In the genomic region with DNA sequence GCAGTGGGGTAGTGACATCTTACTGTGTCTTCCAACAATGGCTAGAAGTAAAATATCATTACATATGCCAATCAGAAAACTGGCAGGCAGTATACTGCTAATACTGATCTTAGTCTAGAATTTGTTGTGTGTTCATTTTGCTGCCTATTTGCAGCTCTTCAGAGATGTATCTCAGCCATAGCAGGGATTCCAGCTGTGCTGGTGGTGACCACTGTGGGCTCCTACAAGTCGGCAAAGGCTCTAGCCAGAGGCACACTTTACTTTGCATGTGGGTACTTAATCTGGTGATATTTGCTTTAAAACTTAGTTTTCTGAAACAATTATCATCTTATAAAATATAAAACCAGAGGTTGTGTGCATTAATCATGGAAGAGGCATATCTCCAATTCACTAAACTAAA, we compare ENCODE assay signal across 13 cellular contexts.
"Had no signal": no experiment of that assay in that cellular context is flagged by ENCODE, and none has a peak within 500 bp of the region (broad histone marks: within the 10 kb centered on the region; RNA-seq: fewer than 3 reads in every experiment).

No MANE protein-coding gene starts in this region.

- H3K36me3 ChIP-seq: breast epithelium had no signal

- H3K27ac Mint-ChIP-seq: activated naive CD8-positive, alpha-beta T cell treated with anti-CD3 and anti-CD28 coated beads, Interleukin-2, amount 10 ng/mL, durations not matched to agents 7 days and 5 days had no signal

- H3K4me1 Mint-ChIP-seq: naive B cell had no signal

- ATAC-seq: activated CD4-positive, CD25-positive, alpha-beta regulatory T cell treated with anti-CD3 and anti-CD28 coated beads, Interleukin-2, amount 50 U/mL, for 24 hours; sciatic nerve; stimulated activated naive CD8-positive, alpha-beta T cell treated with anti-CD3 and anti-CD28 coated beads, Interleukin-15, Interleukin-2, amounts not matched to agents 100 U/mL and 50 U/mL, for 24 hours had no signal

- H3K9me3 ChIP-seq: breast epithelium, thoracic aorta had no signal

- H3K36me3 Mint-ChIP-seq: naive B cell had no signal

- H3K4me3 ChIP-seq: breast epithelium, thoracic aorta had no signal

- H3K4me1 ChIP-seq: breast epithelium had no signal

- H3K27me3 ChIP-seq: breast epithelium had no signal

- DNase-seq: activated effector memory CD4-positive, alpha-beta T cell treated with anti-CD3 and anti-CD28 coated beads, Interleukin-2, amount 50 U/mL, for 16 hours; activated naive CD8-positive, alpha-beta T cell treated with anti-CD3 and anti-CD28 coated beads, Interleukin-2, amount 10 ng/mL, durations not matched to agents 7 days and 5 days; activated T-cell treated with anti-CD3 and anti-CD28 coated beads, Interleukin-2, amount 50 U/mL, for 1 hour; anterior cingulate cortex; kidney; naive B cell; stimulated activated CD4-positive, alpha-beta T cell treated with anti-CD3 and anti-CD28 coated beads, Interleukin-2, amount 100 ng/mL, for 48 hours; stimulated activated naive CD8-positive, alpha-beta T cell treated with anti-CD3 and anti-CD28 coated beads, Interleukin-15, Interleukin-2, amounts not matched to agents 100 U/mL and 50 U/mL, for 24 hours had no signal

- H3K9me3 Mint-ChIP-seq: activated naive CD8-positive, alpha-beta T cell treated with anti-CD3 and anti-CD28 coated beads, Interleukin-2, amount 10 ng/mL, durations not matched to agents 7 days and 5 days; naive B cell had no signal

- H3K27ac ChIP-seq: breast epithelium had no signal

- H3K27me3 Mint-ChIP-seq: activated naive CD8-positive, alpha-beta T cell treated with anti-CD3 and anti-CD28 coated beads, Interleukin-2, amount 10 ng/mL, durations not matched to agents 7 days and 5 days; naive B cell; progenitor cell of endocrine pancreas had no signal

- H3K4me3 Mint-ChIP-seq: activated naive CD8-positive, alpha-beta T cell treated with anti-CD3 and anti-CD28 coated beads, Interleukin-2, amount 10 ng/mL, durations not matched to agents 7 days and 5 days; naive B cell had no signal
